8 cellular contexts compared by ENCODE assay signal in the genomic region with DNA sequence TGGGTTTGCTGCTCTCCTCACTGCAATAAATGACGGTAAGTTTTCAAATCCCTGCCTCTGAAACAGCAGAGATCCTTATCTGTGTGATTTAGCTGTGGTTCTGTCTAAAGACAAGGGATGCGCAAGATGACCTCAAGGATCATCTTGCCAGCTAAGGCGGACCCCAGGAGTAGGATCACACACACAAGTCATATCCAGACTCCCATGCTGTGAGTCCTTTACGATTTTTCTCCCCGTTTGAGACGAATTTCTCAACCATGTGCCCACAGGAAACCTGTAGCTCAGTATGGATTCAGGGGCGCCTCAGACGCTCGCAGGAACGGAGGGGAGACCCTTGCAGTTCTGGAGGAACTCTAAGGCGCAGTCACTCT. TPM values are rescaled to one million over a fixed set of nuclear protein-coding genes. Genes with fewer than 3 reads are reported as not detected.
DNase-seq lines count a peak whose midpoint lies in the region; ATAC-seq and TF ChIP-seq lines count a peak whose summit lies in the region.

No MANE protein-coding gene starts in this region.

- H3K27me3 ChIP-seq in dorsolateral prefrontal cortex (no peaks in the 10 kb centered on the region), mucosa of rectum (ENCODE audit: control insufficient read depth in 2 of 2, insufficient read depth in 2 of 2, low read length in 2 of 2) (no peaks in the 10 kb centered on the region)

- H3K4me3 ChIP-seq in dorsolateral prefrontal cortex (peak overlapping the region; percentile 55 to 95 (median 84)), mucosa of rectum (ENCODE audit: low read length in 2 of 2) (peak overlapping the region; percentile 83 to 94)

- no peaks in the 10 kb centered on the region for H3K9me3 ChIP-seq in mucosa of rectum (ENCODE audit: control insufficient read depth in 2 of 2, low read length in 2 of 2)

- TF ChIP-seq CTCF in dorsolateral prefrontal cortex (IDR thresholded peaks at IDR 0.05 in 54 of 56, conservative IDR thresholded peaks at IDR 0.05 in 2 of 56; ENCODE audit: low read depth in 1 of 56, partially characterized antibody in 56 of 56) = no peak

- H3K27ac ChIP-seq in dorsolateral prefrontal cortex (peak overlapping the region; percentile 55 to 98 (median 94)), mucosa of rectum (ENCODE audit: low read depth in 2 of 2, low read length in 2 of 2) (peak overlapping the region; percentile 90 to 94)

- no peaks in the 10 kb centered on the region for H3K36me3 ChIP-seq in mucosa of rectum (ENCODE audit: control insufficient read depth in 2 of 2, insufficient read depth in 2 of 2, low read length in 2 of 2)

- ATAC-seq in GM21825 (IDR thresholded peaks at IDR 0.05; ENCODE audit: unreplicated experiment) (peak; percentile 23), GM18520 (IDR thresholded peaks at IDR 0.05; ENCODE audit: unreplicated experiment) (no peak)

- H3K4me1 ChIP-seq in mucosa of rectum (ENCODE audit: control insufficient read depth in 2 of 2, insufficient read depth in 2 of 2, low read length in 2 of 2) = peaks cover 21 to 23% of the 10 kb centered on the region in 2 donors

- peak; percentile 48 for DNase-seq in EL
- DNase-seq in OCI-M1 (lab: John Stamatoyannopoulos, UW) = peak; percentile 52
- no peak for DNase-seq in dorsolateral prefrontal cortex
- no peak for DNase-seq in DMS114 treated with DMSO at 0.1 percent for 48 hours (lab: John Stamatoyannopoulos, UW; ENCODE audit: unreplicated experiment)
- no peak for DNase-seq in OCI-M2 (lab: John Stamatoyannopoulos, UW; ENCODE audit: unreplicated experiment)

- intact Hi-C loops in dorsolateral prefrontal cortex (cut with DNase I) = no loop called here

- peak overlapping the region; percentile 82 to 90 for H3K9ac ChIP-seq in mucosa of rectum (ENCODE audit: low read depth in 1 of 2, low read length in 2 of 2)

RNA-seq across cellular contexts. Expression of a gene that starts 11.1 kb away (rescaled TPM):
- total RNA-seq in dorsolateral prefrontal cortex = 100 to 1,000 TPM; 269 to 525 (median 395) TPM

RNA-seq across cellular contexts. Expression of a gene that starts 30.2 kb away (rescaled TPM):
- 1 to 10 TPM; 2.6 to 9.8 (median 5.6) TPM for total RNA-seq in dorsolateral prefrontal cortex

RNA-seq across cellular contexts. Expression of a gene that starts 30.3 kb away (rescaled TPM):
- 10 to 100 TPM in 119 of 120 experiments, 1 to 10 TPM in 1; 9.3 to 42.7 (median 26.3) TPM for total RNA-seq in dorsolateral prefrontal cortex

RNA-seq across cellular contexts. Expression of a gene that starts 48.0 kb away (rescaled TPM):
- 10 to 100 TPM in 53 of 120 experiments, 1 to 10 TPM in 67; 1.6 to 26.1 (median 9.6) TPM for total RNA-seq in dorsolateral prefrontal cortex

RNA-seq across cellular contexts. Expression of a gene that starts 50.5 kb away (rescaled TPM):
- 100 to 1,000 TPM in 39 of 120 experiments, 10 to 100 TPM in 81; 17.0 to 289 (median 84.0) TPM for total RNA-seq in dorsolateral prefrontal cortex

Comparison
In these comparisons a context has a peak if more than half of its experiments do, and no peak if none do; other contexts are left out.
1. DNase-seq: peak in EL (single experiment) and OCI-M1 (single experiment); none in dorsolateral prefrontal cortex (0 of 10), DMS114 treated with DMSO at 0.1 percent for 48 hours (single experiment) and OCI-M2 (single experiment).